In genomic region chr9:76684213-76684612, GRCh38 we compare ENCODE assay signal across 19 cellular contexts.
DNase-seq lines count a peak whose midpoint lies in the region; ATAC-seq, FAIRE-seq and TF ChIP-seq lines count a peak whose summit lies in the region.
"Had no signal": no experiment of that assay in that cellular context is flagged by ENCODE, and none has a peak within 500 bp of the region (broad histone marks: within the 10 kb centered on the region; RNA-seq: fewer than 3 reads in every experiment).

No MANE protein-coding gene starts in this region.

- BruUV-seq in K562 (replicated peaks; lab: Mats Ljungman, UMichigan) (no TSS peak), OCI-LY7 (replicated peaks; lab: Mats Ljungman, UMichigan) (no TSS peak)

- H3K9me3 ChIP-seq in K562 (replicated peaks; ENCODE audit: control insufficient read depth, insufficient read depth, low read depth, low read length) (no peaks in the 10 kb centered on the region), OCI-LY7 (ENCODE audit: low read length) (no peaks in the 10 kb centered on the region)
- H3K9me3 ChIP-seq: Caco-2 had no signal

- no peak overlapping the region for H3K4me3 ChIP-seq in K562
- no peak overlapping the region for H3K4me3 ChIP-seq in OCI-LY7 (ENCODE audit: low read depth, low read length, poor library complexity, severe bottlenecking)
- H3K4me3 ChIP-seq: GM12878, GM23248 had no signal

- DNase-seq in DMS53 (lab: John Stamatoyannopoulos, UW) = peak; percentile 3
- DNase-seq in DMS53 treated with DMSO at 0.1 percent for 48 hours (lab: John Stamatoyannopoulos, UW; ENCODE audit: unreplicated experiment) = no peak
- no peak for DNase-seq in K562 (ENCODE audit: extremely low read depth in 1 of 4, low spot score in 3 of 4)
- no peak for DNase-seq in nephron progenitor cell
- no peak for DNase-seq in activated T-cell treated with anti-CD3 and anti-CD28 coated beads, Interleukin-2, amount 50 U/mL, for 24 hours
- DNase-seq in NCI-H1092 treated with DMSO at 0.1 percent for 48 hours (lab: John Stamatoyannopoulos, UW) = no peak
- DNase-seq in OCI-LY7 (ENCODE audit: low spot score) = no peak
- DNase-seq: Caco-2; CD8-positive, alpha-beta T cell; GM23248; HCEC 1CT; HFFc6; IMR-90; KG1 had no signal

- H3K4me1 ChIP-seq in K562 (replicated peaks in 1 of 2; ENCODE audit: control insufficient read depth in 2 of 2, insufficient read depth in 2 of 2, low read length in 2 of 2) = no peaks in the 10 kb centered on the region; a peak in 1 of 5 replicates
- H3K4me1 ChIP-seq in OCI-LY7 (ENCODE audit: insufficient read depth, low read length, poor library complexity, severe bottlenecking) = no peaks in the 10 kb centered on the region
- H3K4me1 ChIP-seq: Caco-2 had no signal

- in situ Hi-C loops in K562 (cut with MboI) = no loop called here

- intact Hi-C loops in K562 (cut with micrococcal nuclease) (no loop called here), OCI-LY7 (cut with micrococcal nuclease; ENCODE audit: unreplicated experiment) (no loop called here)

- no peak for FAIRE-seq in K562 (lab: Jason Lieb, UNC)
- FAIRE-seq: GM12878, GM18507 had no signal

- H3K27ac ChIP-seq in K562 (ENCODE audit: extremely low read depth, low read depth, low read length) (no peak overlapping the region), OCI-LY7 (ENCODE audit: low read depth, low read length, poor library complexity, severe bottlenecking) (no peak overlapping the region)
- H3K27ac ChIP-seq: 22Rv1, GM23248 had no signal

- TF ChIP-seq CTCF in K562 (IDR thresholded peaks at IDR 0.05 in 2 of 3, conservative IDR thresholded peaks at IDR 0.05 in 1 of 3; ENCODE audit: insufficient read depth in 2 of 3, low read depth in 1 of 3, low read length in 3 of 3) (no peak), nephron progenitor cell (IDR thresholded peaks at IDR 0.05) (no peak), OCI-LY7 (conservative IDR thresholded peaks at IDR 0.05; ENCODE audit: low read length) (no peak)

- TF ChIP-seq RAD21 in K562 (CRISPR knock-in tag; conservative IDR thresholded peaks at IDR 0.05 in 1 of 2, IDR thresholded peaks at IDR 0.05 in 1 of 2) = no peak

- H3K4me2 ChIP-seq in K562 (ENCODE audit: insufficient read depth, low read length) (no peak overlapping the region), OCI-LY7 (ENCODE audit: low read length) (no peak overlapping the region)

- H3K79me2 ChIP-seq in K562 (ENCODE audit: control insufficient read depth, insufficient read depth, low read length) = no peaks in the 10 kb centered on the region
- no peaks in the 10 kb centered on the region for H3K79me2 ChIP-seq in OCI-LY7 (ENCODE audit: insufficient read depth, low read depth, low read length)

- H3K9me2 ChIP-seq in OCI-LY7 (ENCODE audit: insufficient read depth, low read length) = no peaks in the 10 kb centered on the region

- no peak for TF ChIP-seq POLR2A in K562 (conservative IDR thresholded peaks at IDR 0.05)

- H3K36me3 ChIP-seq in K562 (ENCODE audit: control insufficient read depth, insufficient read depth, low read length) (no peaks in the 10 kb centered on the region), OCI-LY7 (ENCODE audit: insufficient read depth, low read length) (no peaks in the 10 kb centered on the region)

- H2AFZ ChIP-seq in K562 (ENCODE audit: low read depth, low read length) (0 out of 2 replicates have a peak overlapping the region, but pooled peaks have one; percentile 16), OCI-LY7 (ENCODE audit: low read length) (no peak overlapping the region)
- H2AFZ ChIP-seq: GM23248 had no signal

- 31% methylated on average over 4 of the region's 5 CpGs for WGBS in K562 (ENCODE audit: insufficient coverage, low coverage, missing lambda C conversion rate)

- no peak overlapping the region for H3K9ac ChIP-seq in K562 (ENCODE audit: insufficient read depth in 1 of 2, low read depth in 2 of 2, low read length in 2 of 2)
- H3K9ac ChIP-seq: GM23248 had no signal

- TF ChIP-seq EP300 in K562 (IDR thresholded peaks at IDR 0.05; ENCODE audit: low read length) = no peak

- H4K20me1 ChIP-seq in K562 (replicated peaks; ENCODE audit: control insufficient read depth, insufficient read depth, low read length) (no peaks in the 10 kb centered on the region), OCI-LY7 (ENCODE audit: insufficient read depth, low read length) (no peaks in the 10 kb centered on the region)

- CTCF ChIA-PET in K562 (lab: Yijun Ruan, JAX; ENCODE audit: low intra/inter-chr PET ratio) (no interaction called here), OCI-LY7 (lab: Charles Lee; ENCODE audit: unreplicated experiment) (no interaction called here)

- no peak for ATAC-seq in K562
- no peak for ATAC-seq in HG03135 (IDR thresholded peaks at IDR 0.05; ENCODE audit: unreplicated experiment)
- ATAC-seq: CD8-positive, alpha-beta T cell; GM12878 had no signal

- peaks cover 20% of the 10 kb centered on the region for H3K36me3 Mint-ChIP-seq in nephron progenitor cell (ENCODE audit: low read depth)
- H3K36me3 Mint-ChIP-seq in activated T-cell treated with anti-CD3 and anti-CD28 coated beads, Interleukin-2, amount 50 U/mL, for 24 hours (ENCODE audit: low read depth) = no peaks in the 10 kb centered on the region
- H3K36me3 Mint-ChIP-seq: CD8-positive, alpha-beta T cell had no signal

- H3K4me1 Mint-ChIP-seq in nephron progenitor cell = peaks cover 32% of the 10 kb centered on the region
- peaks cover 26% of the 10 kb centered on the region for H3K4me1 Mint-ChIP-seq in activated T-cell treated with anti-CD3 and anti-CD28 coated beads, Interleukin-2, amount 50 U/mL, for 24 hours (ENCODE audit: low read depth)

- POLR2A ChIA-PET in K562 (lab: Yijun Ruan, JAX) (interaction anchor here (1.1 kb wide), 1 partner anchor 16 kb away, joined by 4 read pairs; no protein-coding TSS in a partner anchor), OCI-LY7 (lab: Charles Lee) (interaction anchor here (0.6 kb wide), 1 partner anchor 449 kb away, joined by 3 read pairs; no protein-coding TSS in a partner anchor)

- no peak overlapping the region for H3K4me3 Mint-ChIP-seq in nephron progenitor cell
- H3K4me3 Mint-ChIP-seq in activated T-cell treated with anti-CD3 and anti-CD28 coated beads, Interleukin-2, amount 50 U/mL, for 24 hours = no peak overlapping the region
- H3K4me3 Mint-ChIP-seq: CD14-positive monocyte; CD8-positive, alpha-beta T cell; HFFc6 had no signal

- no peaks in the 10 kb centered on the region for H3K9me1 ChIP-seq in K562 (ENCODE audit: control insufficient read depth, insufficient read depth, low read length)

- H3K9me3 Mint-ChIP-seq in nephron progenitor cell = peaks cover 20% of the 10 kb centered on the region
- no peaks in the 10 kb centered on the region for H3K9me3 Mint-ChIP-seq in activated T-cell treated with anti-CD3 and anti-CD28 coated beads, Interleukin-2, amount 50 U/mL, for 24 hours
- H3K9me3 Mint-ChIP-seq: CD8-positive, alpha-beta T cell; HFFc6 had no signal

- no peaks in the 10 kb centered on the region for H3K27me3 ChIP-seq in K562 (ENCODE audit: control insufficient read depth in 2 of 2, insufficient read depth in 2 of 2, low read length in 2 of 2)

- H3K27ac Mint-ChIP-seq in nephron progenitor cell = peak overlapping the region; percentile 47
- H3K27ac Mint-ChIP-seq in activated T-cell treated with anti-CD3 and anti-CD28 coated beads, Interleukin-2, amount 50 U/mL, for 24 hours = no peak overlapping the region
- H3K27ac Mint-ChIP-seq: CD8-positive, alpha-beta T cell; HFFc6 had no signal

- H3K27me3 Mint-ChIP-seq in nephron progenitor cell (ENCODE audit: low read depth, poor library complexity) = no peaks in the 10 kb centered on the region
- H3K27me3 Mint-ChIP-seq in activated T-cell treated with anti-CD3 and anti-CD28 coated beads, Interleukin-2, amount 50 U/mL, for 24 hours = peaks cover 17% of the 10 kb centered on the region

TF ChIP-seq in K562, 482 proteins besides CTCF, POLR2A, EP300 and RAD21:
- TF ChIP-seq ZNF695 (CRISPR knock-in tag; IDR thresholded peaks at IDR 0.05) = no peak
- TF ChIP-seq ZBTB8A (IDR thresholded peaks at IDR 0.05; ENCODE audit: partially characterized antibody) = no peak
- no peak for TF ChIP-seq HDAC3 (IDR thresholded peaks at IDR 0.05; ENCODE audit: borderline replicate concordance, partially characterized antibody)
- TF ChIP-seq ELF4 (CRISPR knock-in tag; IDR thresholded peaks at IDR 0.05) = no peak
- no peak for TF ChIP-seq SIN3B (IDR thresholded peaks at IDR 0.05; ENCODE audit: low read depth)
- no peak for TF ChIP-seq KLF13 (tag; IDR thresholded peaks at IDR 0.05; ENCODE audit: borderline replicate concordance, low read depth)
- no peak for TF ChIP-seq ZSCAN29 (IDR thresholded peaks at IDR 0.05)
- TF ChIP-seq, protein P1, sequence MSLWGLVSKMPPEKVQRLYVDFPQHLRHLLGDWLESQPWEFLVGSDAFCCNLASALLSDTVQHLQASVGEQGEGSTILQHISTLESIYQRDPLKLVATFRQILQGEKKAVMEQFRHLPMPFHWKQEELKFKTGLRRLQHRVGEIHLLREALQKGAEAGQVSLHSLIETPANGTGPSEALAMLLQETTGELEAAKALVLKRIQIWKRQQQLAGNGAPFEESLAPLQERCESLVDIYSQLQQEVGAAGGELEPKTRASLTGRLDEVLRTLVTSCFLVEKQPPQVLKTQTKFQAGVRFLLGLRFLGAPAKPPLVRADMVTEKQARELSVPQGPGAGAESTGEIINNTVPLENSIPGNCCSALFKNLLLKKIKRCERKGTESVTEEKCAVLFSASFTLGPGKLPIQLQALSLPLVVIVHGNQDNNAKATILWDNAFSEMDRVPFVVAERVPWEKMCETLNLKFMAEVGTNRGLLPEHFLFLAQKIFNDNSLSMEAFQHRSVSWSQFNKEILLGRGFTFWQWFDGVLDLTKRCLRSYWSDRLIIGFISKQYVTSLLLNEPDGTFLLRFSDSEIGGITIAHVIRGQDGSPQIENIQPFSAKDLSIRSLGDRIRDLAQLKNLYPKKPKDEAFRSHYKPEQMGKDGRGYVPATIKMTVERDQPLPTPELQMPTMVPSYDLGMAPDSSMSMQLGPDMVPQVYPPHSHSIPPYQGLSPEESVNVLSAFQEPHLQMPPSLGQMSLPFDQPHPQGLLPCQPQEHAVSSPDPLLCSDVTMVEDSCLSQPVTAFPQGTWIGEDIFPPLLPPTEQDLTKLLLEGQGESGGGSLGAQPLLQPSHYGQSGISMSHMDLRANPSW (CRISPR knock-in tag; IDR thresholded peaks at IDR 0.05) = no peak
- no peak for TF ChIP-seq POLR3A (IDR thresholded peaks at IDR 0.05; ENCODE audit: borderline replicate concordance, extremely low read depth, insufficient read depth, insufficient read length)
- TF ChIP-seq HDAC6 (IDR thresholded peaks at IDR 0.05; ENCODE audit: low read depth, low read length) = no peak
